8 cellular contexts compared by ENCODE assay signal in the genomic region with DNA sequence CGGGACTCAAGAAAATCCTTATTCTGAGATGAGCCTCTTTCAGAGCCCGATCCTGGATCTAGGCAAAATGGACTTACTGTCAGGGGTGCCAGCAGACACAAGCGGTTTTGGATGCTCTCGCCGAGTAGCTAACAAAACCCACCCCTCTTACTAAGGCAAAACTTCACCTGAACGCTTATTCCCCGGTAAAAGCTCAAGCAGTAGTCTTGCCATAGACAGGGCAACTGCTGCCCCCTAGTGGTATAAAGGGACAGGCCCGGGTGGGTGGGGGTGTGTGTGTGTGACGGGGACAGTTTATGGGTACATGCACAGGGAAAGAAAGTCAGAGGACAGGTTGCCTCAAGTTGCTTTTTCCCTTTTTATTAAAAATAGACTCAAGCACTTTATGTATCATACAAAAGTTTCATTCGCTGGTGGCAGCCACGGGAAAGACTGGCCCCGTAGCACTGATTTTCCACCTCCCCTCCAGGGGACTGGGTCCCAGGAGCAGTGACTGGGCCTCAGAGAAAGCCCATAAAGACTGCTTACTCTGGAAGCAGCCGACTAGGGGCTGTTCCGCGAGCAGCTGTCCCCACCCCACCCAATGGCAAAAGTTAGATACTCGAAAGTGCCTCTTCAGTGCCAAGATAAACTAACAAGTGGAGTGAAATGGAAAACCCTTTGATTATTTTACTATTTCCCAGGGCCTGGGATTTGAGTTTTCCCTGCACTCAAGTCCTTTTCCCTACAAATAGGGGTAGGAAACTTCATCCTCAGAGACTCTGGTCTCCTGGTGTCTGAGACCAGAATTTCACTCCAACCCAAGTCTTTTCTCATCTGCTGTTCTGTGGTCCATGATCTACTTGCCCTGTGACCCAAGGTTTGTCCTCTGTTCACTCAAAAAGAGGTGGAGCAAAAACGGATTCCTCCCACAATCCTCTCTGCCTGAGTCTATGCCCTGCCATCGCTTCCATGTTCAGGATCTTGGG. TPM values are rescaled to one million over a fixed set of nuclear protein-coding genes. Genes with fewer than 3 reads are reported as not detected.
DNase-seq lines count a peak whose midpoint lies in the region; ATAC-seq and TF ChIP-seq lines count a peak whose summit lies in the region.

No MANE protein-coding gene starts in this region.

- TF ChIP-seq CTCF in BJ (IDR thresholded peaks at IDR 0.05; ENCODE audit: insufficient read depth, low read depth, low read length) (peak; percentile 91), thoracic aorta (IDR thresholded peaks at IDR 0.05) (peak; percentile 94)

- POLR2A ChIA-PET in BJ (lab: Charles Lee): interaction anchor here (0.6 to 1.3 kb wide), 2 partner anchors 77 to 111 kb away, joined by 3 to 5 read pairs; partner anchors contain the start of gene UBE2L6

- H3K4me3 ChIP-seq in BJ (ENCODE audit: low read depth, low read length) (no peak overlapping the region), thoracic aorta (peak overlapping the region; percentile 34)

- ATAC-seq in HG03565 (IDR thresholded peaks at IDR 0.05; ENCODE audit: unreplicated experiment) (peak; percentile 61), thoracic aorta (ENCODE audit: insufficient number of reproducible peaks, low FRiP score, low read depth) (no peak)
- peak; percentile 80 to 81 for ATAC-seq in activated T-cell treated with anti-CD3 and anti-CD28 coated beads, Interleukin-2, amount 50 U/mL, for 4 hours

- DNase-seq in BJ (ENCODE audit: low read depth): no peak
- peak; percentile 69 for DNase-seq in GM19238 (ENCODE audit: insufficient read length, low spot score)
- DNase-seq in activated T-cell treated with anti-CD3 and anti-CD28 coated beads, Interleukin-2, amount 50 U/mL, for 4 hours: peak; percentile 88
- peak; percentile 71 for DNase-seq in fibroblast of peridontal ligament (ENCODE audit: extremely low read depth)
- peak in 52 of 56 donors; percentile 11 to 89 (median 58) for DNase-seq in nucleus accumbens (lab: John Stamatoyannopoulos, UW)
- peak; percentile 71 for DNase-seq in thoracic aorta (ENCODE audit: low spot score)

- CTCF ChIA-PET in BJ (lab: Yijun Ruan, JAX): interaction anchor here (0.6 to 9.6 kb wide), 28 partner anchors 9 to 923 kb away, joined by 3 to 285 read pairs (median 4); partner anchors contain the start of genes CLP1, RTN4RL2, SERPING1 and UBE2L6

- peaks cover 51% of the 10 kb centered on the region for H3K27me3 Mint-ChIP-seq in activated T-cell treated with anti-CD3 and anti-CD28 coated beads, Interleukin-2, amount 50 U/mL, for 4 hours (ENCODE audit: low read depth)

- H3K4me1 ChIP-seq in thoracic aorta (ENCODE audit: control insufficient read depth in 1 of 2, low read depth in 2 of 2): peaks cover 19 to 60% of the 10 kb centered on the region in 2 donors

- no peaks in the 10 kb centered on the region for H3K9me3 Mint-ChIP-seq in activated T-cell treated with anti-CD3 and anti-CD28 coated beads, Interleukin-2, amount 50 U/mL, for 4 hours

- H3K36me3 ChIP-seq in BJ (ENCODE audit: control insufficient read depth, insufficient read depth, low read length): peaks cover 8% of the 10 kb centered on the region
- H3K36me3 ChIP-seq in thoracic aorta: no peaks in the 10 kb centered on the region

- H3K27ac ChIP-seq in thoracic aorta: peak overlapping the region in 1 of 2 donors; percentile 13

- H3K4me1 Mint-ChIP-seq in activated T-cell treated with anti-CD3 and anti-CD28 coated beads, Interleukin-2, amount 50 U/mL, for 4 hours (ENCODE audit: low read depth): peaks cover 37% of the 10 kb centered on the region

- no peaks in the 10 kb centered on the region for H3K9me3 ChIP-seq in thoracic aorta

- H3K27me3 ChIP-seq in BJ (ENCODE audit: control insufficient read depth, insufficient read depth, low read length): no peaks in the 10 kb centered on the region
- no peaks in the 10 kb centered on the region for H3K27me3 ChIP-seq in thoracic aorta (replicated peaks; ENCODE audit: insufficient read depth)

- H3K4me3 Mint-ChIP-seq in activated T-cell treated with anti-CD3 and anti-CD28 coated beads, Interleukin-2, amount 50 U/mL, for 4 hours: no peak overlapping the region

- H3K36me3 Mint-ChIP-seq in activated T-cell treated with anti-CD3 and anti-CD28 coated beads, Interleukin-2, amount 50 U/mL, for 4 hours (ENCODE audit: insufficient read depth): no peaks in the 10 kb centered on the region

TF ChIP-seq in PFSK-1, 5 proteins besides CTCF, POLR2A, EP300 and RAD21:
- TF ChIP-seq TAF1 (IDR thresholded peaks at IDR 0.05; ENCODE audit: borderline replicate concordance, insufficient read depth, low read length) (no peak), FOXP2 (optimal IDR thresholded peaks at IDR 0.05; ENCODE audit: borderline replicate concordance, extremely low read depth, extremely low read length, insufficient read depth) (no peak), POLR2AphosphoS5 (IDR thresholded peaks at IDR 0.05; ENCODE audit: low read depth, low read length) (peak; percentile 47; the same call in 1 of the 2 replicates), SIN3A (IDR thresholded peaks at IDR 0.05; ENCODE audit: borderline replicate concordance, insufficient read depth, low read length) (no peak)

RNA-seq across cellular contexts. Expression of gene YPEL4, which starts 4.7 kb away (rescaled TPM):
- 0.26 TPM in 2 replicates for polyA plus RNA-seq in BJ (2011; rRNA removed)
- 0.28 and 0.31 TPM in 2 replicates for polyA minus RNA-seq in BJ (2011; rRNA and poly(A)+ RNA removed)
- polyA plus RNA-seq in PFSK-1 (2012; ENCODE audit: insufficient read length, low read depth): 0.98 TPM
- total RNA-seq in activated T-cell treated with anti-CD3 and anti-CD28 coated beads, Interleukin-2, amount 50 U/mL, for 4 hours: under 1 TPM in 1 of 3 donors, not detected in 2; 0.05 TPM
- 1 to 10 TPM; 1.1 to 1.2 TPM for total RNA-seq in thoracic aorta

RNA-seq across cellular contexts. Expression of gene CLP1, which starts 12.5 kb away (rescaled TPM):
- polyA plus RNA-seq in BJ (2011; rRNA removed): 19.0 and 19.6 TPM in 2 replicates
- polyA minus RNA-seq in BJ (2011; rRNA and poly(A)+ RNA removed): 6.2 and 13.7 TPM in 2 replicates
- polyA plus RNA-seq in PFSK-1 (2012; ENCODE audit: insufficient read length, low read depth): 17.7 TPM
- total RNA-seq in activated T-cell treated with anti-CD3 and anti-CD28 coated beads, Interleukin-2, amount 50 U/mL, for 4 hours: 10 to 100 TPM; 21.6 to 24.6 (median 22.0) TPM
- 10 to 100 TPM; 15.0 TPM for total RNA-seq in thoracic aorta

RNA-seq across cellular contexts. Expression of gene ZDHHC5, which starts 22.9 kb away (rescaled TPM):
- 61.4 and 76.7 TPM in 2 replicates for polyA plus RNA-seq in BJ (2011; rRNA removed)
- polyA minus RNA-seq in BJ (2011; rRNA and poly(A)+ RNA removed): 69.2 and 80.3 TPM in 2 replicates
- polyA plus RNA-seq in PFSK-1 (2012; ENCODE audit: insufficient read length, low read depth): 88.0 TPM
- total RNA-seq in activated T-cell treated with anti-CD3 and anti-CD28 coated beads, Interleukin-2, amount 50 U/mL, for 4 hours: 10 to 100 TPM; 65.0 to 78.1 (median 73.8) TPM
- 10 to 100 TPM; 46.0 to 53.3 TPM for total RNA-seq in thoracic aorta

RNA-seq across cellular contexts. Expression of gene SERPING1, which starts 47.5 kb away (rescaled TPM):
- polyA plus RNA-seq in BJ (2011; rRNA removed): 92.4 and 119 TPM in 2 replicates
- polyA minus RNA-seq in BJ (2011; rRNA and poly(A)+ RNA removed): 27.7 and 29.1 TPM in 2 replicates
- 3.4 TPM for polyA plus RNA-seq in PFSK-1 (2012; ENCODE audit: insufficient read length, low read depth)
- 1 to 10 TPM in 2 of 3 donors, under 1 TPM in 1; 0.55 to 2.1 (median 1.7) TPM for total RNA-seq in activated T-cell treated with anti-CD3 and anti-CD28 coated beads, Interleukin-2, amount 50 U/mL, for 4 hours
- 100 to 1,000 TPM; 674 to 695 TPM for total RNA-seq in thoracic aorta
